In genomic region chr15:66294157-66294931, GRCh38 we compare ENCODE assay signal across 8 cellular contexts. TPM values are rescaled to one million over a fixed set of nuclear protein-coding genes. Genes with fewer than 3 reads are reported as not detected.
DNase-seq lines count a peak whose midpoint lies in the region; ATAC-seq and TF ChIP-seq lines count a peak whose summit lies in the region.

No MANE protein-coding gene starts in this region.

- DNase-seq in BJ (ENCODE audit: low read depth) (peak; percentile 22), PC-3 (peak; percentile 63), MCF 10A (ENCODE audit: unreplicated experiment) (peak; percentile 67), iPS-NIHi7 (ENCODE audit: extremely low spot score) (peak; percentile 27), spleen (no peak)
- no peak for DNase-seq in NK-92 treated with Interleukin-12 subunit alpha and Interleukin-12 subunit beta, amount 100 ng/mL, for 24 hours (lab: John Stamatoyannopoulos, UW)

- no peaks in the 10 kb centered on the region for H3K27me3 ChIP-seq in BJ (ENCODE audit: control insufficient read depth, insufficient read depth, low read length)
- H3K27me3 ChIP-seq in PC-3 (ENCODE audit: low read length) = no peaks in the 10 kb centered on the region
- H3K27me3 ChIP-seq in spleen (replicated peaks in 1 of 7) = no peaks in the 10 kb centered on the region

- H3K9me3 ChIP-seq in PC-3 (ENCODE audit: low read length) (no peaks in the 10 kb centered on the region), spleen (no peaks in the 10 kb centered on the region)

- H3K36me3 Mint-ChIP-seq in MCF 10A (ENCODE audit: insufficient read depth, unreplicated experiment) = peaks cover 29% of the 10 kb centered on the region

- H3K27ac ChIP-seq in PC-3 (ENCODE audit: low read length) (peak overlapping the region; percentile 64), spleen (peak overlapping the region; percentile 81 to 96 (median 91))

- H4K20me1 ChIP-seq in PC-3 (ENCODE audit: low read length) = no peaks in the 10 kb centered on the region

- H3K9me2 ChIP-seq in PC-3 (replicated peaks; ENCODE audit: low read length) = no peaks in the 10 kb centered on the region

- H3K36me3 ChIP-seq in BJ (ENCODE audit: control insufficient read depth, insufficient read depth, low read length) (no peaks in the 10 kb centered on the region), PC-3 (ENCODE audit: low read depth, low read length) (peaks cover 2% of the 10 kb centered on the region; the same call in 1 of the 2 replicates), spleen (peaks cover 0 to 19% (median 0%) of the 10 kb centered on the region in 6 donors)

- ATAC-seq in GM18502 (IDR thresholded peaks at IDR 0.05; ENCODE audit: poor library complexity, unreplicated experiment) (peak; percentile 16), HG03342 (IDR thresholded peaks at IDR 0.05; ENCODE audit: unreplicated experiment) (peak; percentile 37), PC-3 (peak; percentile 34)

- H3K9me3 Mint-ChIP-seq in MCF 10A (ENCODE audit: unreplicated experiment) = no peaks in the 10 kb centered on the region

- peak overlapping the region; percentile 88 for H2AFZ ChIP-seq in PC-3 (ENCODE audit: low read length)

- POLR2A ChIA-PET in BJ (lab: Charles Lee) (interaction anchor here (0.6 kb wide), 1 partner anchor 503 kb away, joined by 15 read pairs; the partner anchor contains the start of gene DENND4A), PC-3 (lab: Charles Lee; ENCODE audit: unreplicated experiment) (no interaction called here), MCF 10A (lab: Yijun Ruan, JAX) (interaction anchor here (0.6 to 3.5 kb wide), 24 partner anchors 13 to 1190 kb away, joined by 3 to 28 read pairs (median 4); partner anchors contain the start of genes DENND4A, INTS14, MAP2K1 and RAB11A)

- TF ChIP-seq CTCF in BJ (IDR thresholded peaks at IDR 0.05; ENCODE audit: insufficient read depth, low read depth, low read length) (no peak), PC-3 (conservative IDR thresholded peaks at IDR 0.05; ENCODE audit: low read depth, low read length) (no peak), MCF 10A (IDR thresholded peaks at IDR 0.05; ENCODE audit: unreplicated experiment) (no peak), spleen (IDR thresholded peaks at IDR 0.05 in 8 of 11, conservative IDR thresholded peaks at IDR 0.05 in 3 of 11) (no peak)

- peaks cover 11% of the 10 kb centered on the region for H3K4me1 Mint-ChIP-seq in MCF 10A (ENCODE audit: insufficient read depth, unreplicated experiment)

- no peaks in the 10 kb centered on the region for H3K27me3 Mint-ChIP-seq in MCF 10A (ENCODE audit: insufficient read depth, unreplicated experiment)

- BruUV-seq in PC-3 (replicated peaks; lab: Mats Ljungman, UMichigan) (no TSS peak), MCF 10A (replicated peaks; lab: Mats Ljungman, UMichigan) (no TSS peak)

- peak overlapping the region; percentile 51 for H3K4me3 ChIP-seq in BJ (ENCODE audit: low read depth, low read length)
- H3K4me3 ChIP-seq in PC-3 (ENCODE audit: low read length) = peak overlapping the region; percentile 86
- H3K4me3 ChIP-seq in spleen = peak overlapping the region; percentile 58 to 88 (median 77)

- H3K4me3 Mint-ChIP-seq in MCF 10A (ENCODE audit: unreplicated experiment) = peak overlapping the region; percentile 83

- H3K9ac ChIP-seq in PC-3 (ENCODE audit: low read length) = peak overlapping the region; percentile 85

- CTCF ChIA-PET in BJ (lab: Yijun Ruan, JAX) (interaction anchor here (0.6 to 1.5 kb wide), 4 partner anchors 12 to 203 kb away, joined by 3 read pairs; partner anchors contain the start of gene SNAPC5), PC-3 (lab: Charles Lee) (no interaction called here), MCF 10A (lab: Yijun Ruan, JAX) (interaction anchor here (0.5 to 1.7 kb wide), 10 partner anchors 12 to 477 kb away, joined by 3 to 7 read pairs (median 3); partner anchors contain the start of genes SNAPC5 and TIPIN)

- H3K27ac Mint-ChIP-seq in MCF 10A (ENCODE audit: low read depth, unreplicated experiment) = peak overlapping the region; percentile 39

- no peak for TF ChIP-seq POLR2A in spleen (IDR thresholded peaks at IDR 0.05)

- H3K4me1 ChIP-seq in PC-3 (ENCODE audit: insufficient read depth, low read length) = peaks cover 27% of the 10 kb centered on the region
- H3K4me1 ChIP-seq in spleen = peaks cover 12 to 66% (median 41%) of the 10 kb centered on the region in 6 donors

- H3K79me2 ChIP-seq in PC-3 (ENCODE audit: low read length) = peaks cover 38% of the 10 kb centered on the region

- no peaks in the 10 kb centered on the region for H3F3A ChIP-seq in PC-3 (ENCODE audit: low read length, unreplicated experiment)

- intact Hi-C loops in PC-3 (cut with micrococcal nuclease) (loop anchor here (10.0 kb wide), 1 partner anchor 210 kb away; the partner anchor contains the start of genes RPL4 and ZWILCH), MCF 10A (cut with micrococcal nuclease) (loop anchor here (1.0 to 5.0 kb wide), 2 partner anchors 93 to 203 kb away; partner anchors contain the start of genes MAP2K1 and SNAPC5), spleen (cut with DNase I; ENCODE audit: low total_unique reads) (loop anchor here (5.0 kb wide), 1 partner anchor 203 kb away; the partner anchor contains the start of gene SNAPC5)

- 5 to 9% (median 7%) methylated on average over 15 to 16 of the region's 16 CpGs for WGBS in spleen, 5 donors

- H3K4me2 ChIP-seq in PC-3 (ENCODE audit: low read length) = peak overlapping the region; percentile 99

RNA-seq across cellular contexts. Expression of gene DIS3L, which starts 1.0 kb away (rescaled TPM):
- polyA plus RNA-seq in BJ (2011; rRNA removed) (9.2 and 15.6 TPM in 2 replicates), spleen (10 to 100 TPM in 2 of 3 donors, 1 to 10 TPM in 1; 8.8 to 13.1 (median 10.7) TPM)
- 8.9 and 12.9 TPM in 2 replicates for polyA minus RNA-seq in BJ (2011; rRNA and poly(A)+ RNA removed)
- total RNA-seq in PC-3 (2014; rRNA removed) (18.7 and 19.9 TPM in 2 replicates), MCF 10A (2022) (35.6 and 42.8 TPM in 2 replicates), spleen (10 to 100 TPM; 23.1 to 30.7 (median 28.1) TPM)

RNA-seq across cellular contexts. Expression of gene MEGF11, which starts 40.8 kb away (rescaled TPM):
- 0.04 TPM in 1 of 2 replicates, not detected in the other for polyA plus RNA-seq in BJ (2011; rRNA removed)
- polyA minus RNA-seq in BJ (2011; rRNA and poly(A)+ RNA removed) = not detected in 2 replicates
- not detected in 2 replicates for total RNA-seq in PC-3 (2014; rRNA removed)
- 0.09 and 0.39 TPM in 2 replicates for total RNA-seq in MCF 10A (2022)
- under 1 TPM in 4 of 7 donors, not detected in 3; 0.14 to 0.61 (median 0.39) TPM for total RNA-seq in spleen
- polyA plus RNA-seq in spleen = under 1 TPM in 2 of 3 donors, not detected in 1; 0.02 to 0.03 TPM

Comparison
In these comparisons a context has a peak if more than half of its experiments do, and no peak if none do; other contexts are left out.
1. DNase-seq: peak in BJ (single experiment), PC-3 (single experiment), MCF 10A (single experiment) and iPS-NIHi7 (single experiment); none in spleen (single experiment) and NK-92 treated with Interleukin-12 subunit alpha and Interleukin-12 subunit beta, amount 100 ng/mL, for 24 hours (single experiment).
2. Peak in every context shown above with its lines, with median percentiles within 50 percentile points of each other: H3K4me3 ChIP-seq and ATAC-seq.